Comparison of ENCODE assay signal across 17 cellular contexts in genomic region chr5:35087971-35088370, GRCh38. TPM values are rescaled to one million over a fixed set of nuclear protein-coding genes. Genes with fewer than 3 reads are reported as not detected.
A peak's percentile ranks its signal among the peaks of the same experiment; 100 is the strongest.
DNase-seq lines count a peak whose midpoint lies in the region; ATAC-seq and TF ChIP-seq lines count a peak whose summit lies in the region.
"Had no signal": no experiment of that assay in that cellular context is flagged by ENCODE, and none has a peak within 500 bp of the region (broad histone marks: within the 10 kb centered on the region; RNA-seq: fewer than 3 reads in every experiment).

No MANE protein-coding gene starts in this region.

- no peaks in the 10 kb centered on the region for H3K36me3 ChIP-seq in adipocyte (ENCODE audit: control insufficient read depth, insufficient read depth, low read length, severe bottlenecking)

- no peak overlapping the region for H3K9ac ChIP-seq in adipocyte (ENCODE audit: low read length)

- peak; percentile 59 for DNase-seq in GM04503 (ENCODE audit: low read depth)
- DNase-seq in adipocyte (ENCODE audit: low read depth): peak; percentile 51
- DNase-seq in fibroblast of pulmonary artery (ENCODE audit: low read depth): peak; percentile 25
- peak; percentile 84 for DNase-seq in renal cortical epithelial cell (ENCODE audit: low read depth)
- no peak for DNase-seq in NCI-H1105 (lab: John Stamatoyannopoulos, UW)
- no peak for DNase-seq in LoVo (ENCODE audit: low spot score)
- no peak for DNase-seq in activated CD4-positive, alpha-beta T cell treated with anti-CD3 and anti-CD28 coated beads for 1 hour
- DNase-seq: DMS79, foreskin melanocyte, KBM-7, mammary epithelial cell, natural killer cell, NCI-H1105 treated with DMSO at 0.1 percent for 48 hours, NCI-H2227 treated with DMSO at 0.1 percent for 48 hours, T-helper 1 cell had no signal

- H3K27me3 ChIP-seq in adipocyte (replicated peaks; ENCODE audit: control insufficient read depth, insufficient read depth, low read length): no peaks in the 10 kb centered on the region

- no peak for ATAC-seq in GM21390 (IDR thresholded peaks at IDR 0.05; ENCODE audit: unreplicated experiment)
- ATAC-seq: natural killer cell, WTC11 had no signal

- no peak for TF ChIP-seq CTCF in fibroblast of pulmonary artery (IDR thresholded peaks at IDR 0.05; ENCODE audit: low read length, missing control alignments)

- H3K9me3 ChIP-seq in adipocyte (ENCODE audit: control insufficient read depth, low read length): no peaks in the 10 kb centered on the region

- no peak overlapping the region for H3K4me3 ChIP-seq in adipocyte (ENCODE audit: low read length)
- H3K4me3 ChIP-seq in fibroblast of pulmonary artery (replicated peaks; ENCODE audit: low read depth, low read length): no peak overlapping the region

- peaks cover 19% of the 10 kb centered on the region for H3K4me1 ChIP-seq in adipocyte (ENCODE audit: control insufficient read depth, insufficient read depth, low read length)

RNA-seq across cellular contexts. Expression of gene AGXT2, which starts 40.2 kb away (rescaled TPM):
- total RNA-seq in renal cortical epithelial cell: 0.20 TPM in 1 of 2 replicates, not detected in the other
- total RNA-seq: mammary epithelial cell, natural killer cell, WTC11 had no signal

Comparison
In these comparisons a context has a peak if more than half of its experiments do, and no peak if none do; other contexts are left out.
1. DNase-seq: peak in GM04503 (single experiment), adipocyte (single experiment), fibroblast of pulmonary artery (single experiment) and renal cortical epithelial cell (single experiment); none in NCI-H1105 (single experiment), LoVo (single experiment) and activated CD4-positive, alpha-beta T cell treated with anti-CD3 and anti-CD28 coated beads for 1 hour (single experiment).